18 cellular contexts compared by ENCODE assay signal in the genomic region with DNA sequence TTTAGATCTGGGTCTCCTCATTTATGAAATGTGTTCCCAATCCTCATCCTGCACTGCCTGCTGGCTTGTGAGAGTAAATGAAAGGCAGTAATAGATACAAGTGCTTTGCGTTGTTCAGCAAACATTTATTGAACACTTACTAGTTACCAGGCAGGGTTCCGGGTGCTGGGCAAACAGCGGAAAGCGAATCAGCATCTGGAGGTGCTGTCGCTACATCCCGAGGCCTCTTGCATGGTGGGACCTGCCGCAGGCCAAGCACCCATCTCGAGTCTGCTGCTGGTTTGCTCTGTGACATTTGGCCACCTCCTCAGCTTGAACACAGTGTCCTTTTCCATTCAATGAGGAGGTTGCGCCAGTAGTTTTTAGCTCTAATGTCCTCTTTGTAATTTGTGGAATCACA. TPM values are rescaled to one million over a fixed set of nuclear protein-coding genes. Genes with fewer than 3 reads are reported as not detected.
DNase-seq lines count a peak whose midpoint lies in the region; ATAC-seq and TF ChIP-seq lines count a peak whose summit lies in the region.
"Had no signal": no experiment of that assay in that cellular context is flagged by ENCODE, and none has a peak within 500 bp of the region (broad histone marks: within the 10 kb centered on the region; RNA-seq: fewer than 3 reads in every experiment).

No MANE protein-coding gene starts in this region.

- CTCF ChIA-PET in Caco-2 (lab: Charles Lee) = interaction anchor here (0.7 kb wide), 1 partner anchor 75 kb away, joined by 7 read pairs; no protein-coding TSS in a partner anchor

- H3K4me3 Mint-ChIP-seq in Caco-2 (ENCODE audit: unreplicated experiment) (no peak overlapping the region), GM23338 (no peak overlapping the region)
- H3K4me3 Mint-ChIP-seq in dendritic cell treated with granulocyte-macrophage colony-stimulating factor and Interleukin-4, amounts not matched to agents 40 ng/mL and 50 ng/mL, for 4 days = no peak overlapping the region
- H3K4me3 Mint-ChIP-seq: CD4-positive, CD25-positive, alpha-beta regulatory T cell; H9 had no signal

- intact Hi-C loops in Caco-2 (cut with micrococcal nuclease; ENCODE audit: unreplicated experiment) (no loop called here), gastrocnemius medialis (cut with DNase I; ENCODE audit: low total_unique reads) (loop anchor here (2.0 kb wide), 2 partner anchors 113 to 327 kb away; no protein-coding TSS in a partner anchor)
- intact Hi-C loops in dendritic cell treated with granulocyte-macrophage colony-stimulating factor and Interleukin-4, amounts not matched to agents 40 ng/mL and 50 ng/mL, for 4 days (cut with micrococcal nuclease) = loop anchor here (2.0 to 10.0 kb wide), 2 partner anchors 77 to 329 kb away; no protein-coding TSS in a partner anchor

- no peak overlapping the region for H2AFZ ChIP-seq in GM23338

- H3K36me3 ChIP-seq in Caco-2 (ENCODE audit: control insufficient read depth, insufficient read depth, low read length) (no peaks in the 10 kb centered on the region), GM23338 (ENCODE audit: insufficient read depth) (no peaks in the 10 kb centered on the region), gastrocnemius medialis (no peaks in the 10 kb centered on the region)
- H3K36me3 ChIP-seq: SJCRH30 had no signal

- H3K27me3 Mint-ChIP-seq in Caco-2 (ENCODE audit: insufficient read depth, unreplicated experiment) (no peaks in the 10 kb centered on the region), GM23338 (ENCODE audit: insufficient read depth, low read depth, poor library complexity) (peaks cover 3% of the 10 kb centered on the region)
- no peaks in the 10 kb centered on the region for H3K27me3 Mint-ChIP-seq in dendritic cell treated with granulocyte-macrophage colony-stimulating factor and Interleukin-4, amounts not matched to agents 40 ng/mL and 50 ng/mL, for 4 days
- H3K27me3 Mint-ChIP-seq: CD4-positive, CD25-positive, alpha-beta regulatory T cell had no signal

- no peak for DNase-seq in Caco-2
- no peak for DNase-seq in GM23338 (ENCODE audit: low spot score)
- DNase-seq in gastrocnemius medialis = no peak
- DNase-seq in coronary artery (ENCODE audit: low spot score) = no peak
- no peak for DNase-seq in NCI-H524 treated with DMSO at 0.1 percent for 48 hours (lab: John Stamatoyannopoulos, UW)
- DNase-seq: CD4-positive, CD25-positive, alpha-beta regulatory T cell; H9; Kasumi-1; MM.1S; NCI-H1092 treated with DMSO at 0.1 percent for 48 hours; NCI-H1694; NCI-H2107; NCI-H345; NK-92 treated with Interleukin-12 subunit alpha and Interleukin-12 subunit beta, amount 100 ng/mL, for 24 hours; OCI-M1; SJCRH30 had no signal

- H3K4me3 ChIP-seq in Caco-2 (ENCODE audit: low read depth, low read length) (no peak overlapping the region), GM23338 (no peak overlapping the region), gastrocnemius medialis (no peak overlapping the region), coronary artery (no peak overlapping the region)
- H3K4me3 ChIP-seq: SJCRH30 had no signal

- BruUV-seq in Caco-2 (replicated peaks; lab: Mats Ljungman, UMichigan) = no TSS peak

- TF ChIP-seq POLR2A in gastrocnemius medialis (IDR thresholded peaks at IDR 0.05) = no peak

- H3F3A ChIP-seq in GM23338 (replicated peaks; ENCODE audit: low read depth) = no peaks in the 10 kb centered on the region

- ATAC-seq in GM23338 (no peak), gastrocnemius medialis (peak in 1 of 2 donors; percentile 37), HG03139 (IDR thresholded peaks at IDR 0.05; ENCODE audit: unreplicated experiment) (no peak)

- peaks cover 4% of the 10 kb centered on the region for H3K79me2 ChIP-seq in GM23338 (replicated peaks; ENCODE audit: insufficient read depth)

- H3K27me3 ChIP-seq in Caco-2 (replicated peaks; ENCODE audit: control insufficient read depth, insufficient read depth, low read length) (no peaks in the 10 kb centered on the region), GM23338 (ENCODE audit: insufficient read depth) (no peaks in the 10 kb centered on the region), gastrocnemius medialis (no peaks in the 10 kb centered on the region)
- H3K27me3 ChIP-seq: SJCRH30 had no signal

- H3K9me3 Mint-ChIP-seq in Caco-2 (ENCODE audit: unreplicated experiment) (no peaks in the 10 kb centered on the region), GM23338 (no peaks in the 10 kb centered on the region)
- H3K9me3 Mint-ChIP-seq in dendritic cell treated with granulocyte-macrophage colony-stimulating factor and Interleukin-4, amounts not matched to agents 40 ng/mL and 50 ng/mL, for 4 days = no peaks in the 10 kb centered on the region
- H3K9me3 Mint-ChIP-seq: CD4-positive, CD25-positive, alpha-beta regulatory T cell; H9 had no signal

- H3K36me3 Mint-ChIP-seq in Caco-2 (ENCODE audit: insufficient read depth, unreplicated experiment) (peaks cover 5% of the 10 kb centered on the region), GM23338 (ENCODE audit: low read depth) (no peaks in the 10 kb centered on the region)
- H3K36me3 Mint-ChIP-seq in dendritic cell treated with granulocyte-macrophage colony-stimulating factor and Interleukin-4, amounts not matched to agents 40 ng/mL and 50 ng/mL, for 4 days (ENCODE audit: low read depth) = no peaks in the 10 kb centered on the region

- H3K9me3 ChIP-seq in Caco-2 (no peaks in the 10 kb centered on the region), gastrocnemius medialis (no peaks in the 10 kb centered on the region)
- H3K9me3 ChIP-seq: SJCRH30 had no signal

- H3K4me1 Mint-ChIP-seq in Caco-2 (ENCODE audit: low read depth, unreplicated experiment) (peaks cover 24% of the 10 kb centered on the region), GM23338 (peaks cover 20% of the 10 kb centered on the region)
- peaks cover 73% of the 10 kb centered on the region for H3K4me1 Mint-ChIP-seq in dendritic cell treated with granulocyte-macrophage colony-stimulating factor and Interleukin-4, amounts not matched to agents 40 ng/mL and 50 ng/mL, for 4 days (ENCODE audit: low read depth)

- H3K4me1 ChIP-seq in Caco-2 (peaks cover 32% of the 10 kb centered on the region), GM23338 (ENCODE audit: insufficient read depth) (peaks cover 3% of the 10 kb centered on the region; the same call in 1 of the 2 replicates), gastrocnemius medialis (peaks cover 56 to 66% of the 10 kb centered on the region in 2 donors)
- H3K4me1 ChIP-seq: SJCRH30 had no signal

- H3K27ac ChIP-seq in GM23338 (ENCODE audit: low read depth) (0 out of 2 replicates have a peak overlapping the region, but pooled peaks have one; percentile 45), gastrocnemius medialis (peak overlapping the region; percentile 82 to 90 (median 88)), coronary artery (no peak overlapping the region)
- H3K27ac ChIP-seq: SJCRH30 had no signal

- no peaks in the 10 kb centered on the region for H3K9me2 ChIP-seq in GM23338 (ENCODE audit: insufficient read depth)

- TF ChIP-seq CTCF in Caco-2 (IDR thresholded peaks at IDR 0.05; ENCODE audit: insufficient read depth in 1 of 2, low read depth in 1 of 2, low read length in 1 of 2, severe bottlenecking in 1 of 2, unreplicated experiment in 1 of 2) (no peak), GM23338 (conservative IDR thresholded peaks at IDR 0.05; ENCODE audit: low read depth in 2 of 2) (no peak), gastrocnemius medialis (IDR thresholded peaks at IDR 0.05 in 4 of 5, conservative IDR thresholded peaks at IDR 0.05 in 1 of 5) (no peak), coronary artery (IDR thresholded peaks at IDR 0.05) (no peak)

- no peak overlapping the region for H3K4me2 ChIP-seq in GM23338

- no peaks in the 10 kb centered on the region for H4K20me1 ChIP-seq in GM23338 (replicated peaks; ENCODE audit: insufficient read depth)

- H3K27ac Mint-ChIP-seq in Caco-2 (ENCODE audit: unreplicated experiment) = peak overlapping the region; percentile 57
- H3K27ac Mint-ChIP-seq in GM23338 = no peak overlapping the region
- H3K27ac Mint-ChIP-seq in dendritic cell treated with granulocyte-macrophage colony-stimulating factor and Interleukin-4, amounts not matched to agents 40 ng/mL and 50 ng/mL, for 4 days = peak overlapping the region; percentile 89
- H3K27ac Mint-ChIP-seq: CD4-positive, CD25-positive, alpha-beta regulatory T cell had no signal

- POLR2A ChIA-PET in Caco-2 (lab: Charles Lee) = no interaction called here

- in situ Hi-C loops in gastrocnemius medialis (cut with MboI; ENCODE audit: low sequenced_read_pairs in 4 of 4) = loop anchor here (5.0 to 25.0 kb wide), 3 partner anchors 71 to 321 kb away; no protein-coding TSS in a partner anchor

TF ChIP-seq in GM23338, 12 proteins besides CTCF, POLR2A, EP300 and RAD21:
- TF ChIP-seq NANOG (IDR thresholded peaks at IDR 0.05; ENCODE audit: borderline replicate concordance) (no peak), ZNF331 (CRISPR knock-in tag; IDR thresholded peaks at IDR 0.05; ENCODE audit: low read depth) (no peak), ZNF114 (CRISPR knock-in tag; IDR thresholded peaks at IDR 0.05) (no peak), EZH2phosphoT487 (IDR thresholded peaks at IDR 0.05; ENCODE audit: unreplicated experiment) (no peak), EZH2 (IDR thresholded peaks at IDR 0.05; ENCODE audit: low read depth, unreplicated experiment) (no peak), POLR2AphosphoS5 (IDR thresholded peaks at IDR 0.05; ENCODE audit: low read depth) (no peak), CREB1 (CRISPR knock-in tag; IDR thresholded peaks at IDR 0.05; ENCODE audit: low read depth) (no peak)
- TF ChIP-seq, protein P1, sequence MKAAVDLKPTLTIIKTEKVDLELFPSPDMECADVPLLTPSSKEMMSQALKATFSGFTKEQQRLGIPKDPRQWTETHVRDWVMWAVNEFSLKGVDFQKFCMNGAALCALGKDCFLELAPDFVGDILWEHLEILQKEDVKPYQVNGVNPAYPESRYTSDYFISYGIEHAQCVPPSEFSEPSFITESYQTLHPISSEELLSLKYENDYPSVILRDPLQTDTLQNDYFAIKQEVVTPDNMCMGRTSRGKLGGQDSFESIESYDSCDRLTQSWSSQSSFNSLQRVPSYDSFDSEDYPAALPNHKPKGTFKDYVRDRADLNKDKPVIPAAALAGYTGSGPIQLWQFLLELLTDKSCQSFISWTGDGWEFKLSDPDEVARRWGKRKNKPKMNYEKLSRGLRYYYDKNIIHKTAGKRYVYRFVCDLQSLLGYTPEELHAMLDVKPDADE (IDR thresholded peaks at IDR 0.05) = no peak

RNA-seq across cellular contexts. Expression of a gene that starts 24.8 kb away (rescaled TPM):
- total RNA-seq in Caco-2 (2022) = 33.3 TPM in 2 replicates
- total RNA-seq in GM23338 (2014; rRNA removed; shearing (Covaris generic)) = 47.4 and 50.1 TPM in 2 replicates
- 12.2 and 13.4 TPM in 2 replicates for polyA plus RNA-seq in GM23338 (2016; fragmentation: Nextera tagmentation; extraction: Ambion mirVana)
- total RNA-seq in gastrocnemius medialis = 100 to 1,000 TPM in 2 of 4 donors, 10 to 100 TPM in 2; 59.5 to 109 (median 98.6) TPM

Comparison
In these comparisons a context has a peak if more than half of its experiments do, and no peak if none do; other contexts are left out.
1. H3K27ac ChIP-seq: peak in GM23338 (single experiment) and gastrocnemius medialis (4 of 4); none in coronary artery (0 of 2).